1 cellular context compared by ENCODE assay signal in the genomic region with DNA sequence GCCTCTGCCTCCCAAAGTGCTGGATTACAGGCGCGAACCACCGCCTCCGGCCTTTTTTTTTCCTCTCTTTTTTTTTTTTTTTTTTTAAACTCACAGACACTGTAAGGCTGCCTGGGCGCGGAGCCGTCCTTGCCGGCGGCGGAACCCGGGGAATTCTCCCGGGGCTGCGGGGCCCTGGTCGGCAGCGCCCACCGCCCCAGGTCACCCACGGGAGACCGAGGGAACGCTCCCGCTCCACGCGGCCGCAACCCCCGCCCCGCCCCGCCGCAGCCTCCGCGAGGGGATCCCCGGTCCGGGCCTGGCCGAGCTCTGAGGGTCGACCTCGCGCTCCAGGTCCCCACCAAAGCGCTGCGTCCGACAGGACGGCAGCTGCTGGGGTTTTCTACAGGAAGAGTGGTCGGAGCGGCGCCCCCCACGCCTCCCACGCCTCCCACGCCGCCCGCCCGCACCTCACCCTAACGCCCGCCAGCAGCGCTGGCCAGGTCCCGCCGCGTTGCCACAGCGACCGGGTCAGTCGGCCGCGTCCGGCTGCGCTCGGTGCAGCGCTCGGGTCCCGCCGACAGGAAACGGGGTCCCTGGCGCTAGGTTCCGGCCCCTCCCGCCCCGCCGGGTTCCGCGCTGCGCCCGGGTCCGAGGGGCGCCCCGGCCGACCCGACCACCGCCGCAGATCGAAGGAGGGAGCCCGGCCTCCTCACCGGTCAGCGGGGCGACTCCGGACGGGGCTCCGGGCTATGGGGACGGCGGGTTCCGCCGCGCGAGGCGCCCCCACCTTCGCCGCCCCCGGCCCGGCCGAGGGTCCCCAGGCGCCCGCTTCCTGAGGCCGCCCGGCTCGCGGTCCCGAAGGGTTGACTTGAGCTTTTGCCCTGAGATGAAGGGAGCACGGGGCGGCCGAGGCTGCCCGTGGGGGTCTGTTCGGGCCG.
TF ChIP-seq lines count a peak whose summit lies in the region.

TSS of gene CCDC57 (minus strand) at position 512 of the 920 bp plus-strand sequence. CDS start 10,898 bp downstream, outside the sequence.

TF ChIP-seq in HepG2, 621 proteins besides CTCF, POLR2A, EP300 and RAD21 (continued from another document):
- TF ChIP-seq, protein P1, sequence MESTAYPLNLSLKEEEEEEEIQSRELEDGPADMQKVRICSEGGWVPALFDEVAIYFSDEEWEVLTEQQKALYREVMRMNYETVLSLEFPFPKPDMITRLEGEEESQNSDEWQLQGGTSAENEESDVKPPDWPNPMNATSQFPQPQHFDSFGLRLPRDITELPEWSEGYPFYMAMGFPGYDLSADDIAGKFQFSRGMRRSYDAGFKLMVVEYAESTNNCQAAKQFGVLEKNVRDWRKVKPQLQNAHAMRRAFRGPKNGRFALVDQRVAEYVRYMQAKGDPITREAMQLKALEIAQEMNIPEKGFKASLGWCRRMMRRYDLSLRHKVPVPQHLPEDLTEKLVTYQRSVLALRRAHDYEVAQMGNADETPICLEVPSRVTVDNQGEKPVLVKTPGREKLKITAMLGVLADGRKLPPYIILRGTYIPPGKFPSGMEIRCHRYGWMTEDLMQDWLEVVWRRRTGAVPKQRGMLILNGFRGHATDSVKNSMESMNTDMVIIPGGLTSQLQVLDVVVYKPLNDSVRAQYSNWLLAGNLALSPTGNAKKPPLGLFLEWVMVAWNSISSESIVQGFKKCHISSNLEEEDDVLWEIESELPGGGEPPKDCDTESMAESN (CRISPR knock-in tag; conservative IDR thresholded peaks at IDR 0.05), result peak; percentile 97
- TF ChIP-seq WIZ (CRISPR knock-in tag; IDR thresholded peaks at IDR 0.05) (no peak), DR1 (CRISPR knock-in tag; IDR thresholded peaks at IDR 0.05) (no peak), ZNF264 (CRISPR knock-in tag; IDR thresholded peaks at IDR 0.05) (no peak), ZSCAN31 (CRISPR knock-in tag; IDR thresholded peaks at IDR 0.05; ENCODE audit: low read depth) (peak; percentile 84), ZSCAN22 (CRISPR knock-in tag; IDR thresholded peaks at IDR 0.05) (0 out of 2 replicates have a peak, but pooled peaks have one; percentile 66), MAFK (conservative IDR thresholded peaks at IDR 0.05 in 1 of 2, IDR thresholded peaks at IDR 0.05 in 1 of 2; ENCODE audit: low read length in 2 of 2) (no peak), LCORL (IDR thresholded peaks at IDR 0.05) (no peak), LCORL (CRISPR knock-in tag; IDR thresholded peaks at IDR 0.05) (no peak), ZXDC (CRISPR knock-in tag; IDR thresholded peaks at IDR 0.05) (peak; percentile 87; the same call in 1 of the 2 replicates), ZNF709 (CRISPR knock-in tag; IDR thresholded peaks at IDR 0.05) (peak; percentile 37; the same call in 1 of the 2 replicates), ELF3 (CRISPR knock-in tag; IDR thresholded peaks at IDR 0.05) (peak; percentile 71), FOXO4 (CRISPR knock-in tag; conservative IDR thresholded peaks at IDR 0.05) (no peak), ZFP41 (CRISPR knock-in tag; IDR thresholded peaks at IDR 0.05; ENCODE audit: borderline replicate concordance) (0 out of 2 replicates have a peak, but pooled peaks have one; percentile 14), ZNF614 (CRISPR knock-in tag; IDR thresholded peaks at IDR 0.05; ENCODE audit: borderline replicate concordance) (peak; percentile 40; the same call in 1 of the 2 replicates), ZNF33A (CRISPR knock-in tag; IDR thresholded peaks at IDR 0.05; ENCODE audit: borderline replicate concordance) (no peak), ZNF260 (CRISPR knock-in tag; IDR thresholded peaks at IDR 0.05; ENCODE audit: borderline replicate concordance, low read depth) (no peak), ZNF230 (CRISPR knock-in tag; IDR thresholded peaks at IDR 0.05) (peak; percentile 25; the same call in 1 of the 2 replicates), ARNT (IDR thresholded peaks at IDR 0.05) (no peak), ZNF276 (CRISPR knock-in tag; IDR thresholded peaks at IDR 0.05; ENCODE audit: low read depth) (peak; percentile 89), MAF1 (CRISPR knock-in tag; IDR thresholded peaks at IDR 0.05; ENCODE audit: borderline replicate concordance) (no peak; the same call in 1 of the 2 replicates), GMEB1 (CRISPR knock-in tag; IDR thresholded peaks at IDR 0.05; ENCODE audit: borderline replicate concordance) (peak; percentile 85), PRMT3 (CRISPR knock-in tag; IDR thresholded peaks at IDR 0.05; ENCODE audit: borderline replicate concordance, low read depth) (no peak), ZSCAN25 (CRISPR knock-in tag; IDR thresholded peaks at IDR 0.05) (peak; percentile 39; the same call in 1 of the 2 replicates), IKZF4 (CRISPR knock-in tag; IDR thresholded peaks at IDR 0.05; ENCODE audit: borderline replicate concordance, low read depth, not compliant biosample characterization) (peak; percentile 88), TP53 (CRISPR knock-in tag; conservative IDR thresholded peaks at IDR 0.05) (no peak), FOXK2 (IDR thresholded peaks at IDR 0.05) (no peak), ONECUT2 (CRISPR knock-in tag; IDR thresholded peaks at IDR 0.05) (no peak)
- TF ChIP-seq, protein P2, sequence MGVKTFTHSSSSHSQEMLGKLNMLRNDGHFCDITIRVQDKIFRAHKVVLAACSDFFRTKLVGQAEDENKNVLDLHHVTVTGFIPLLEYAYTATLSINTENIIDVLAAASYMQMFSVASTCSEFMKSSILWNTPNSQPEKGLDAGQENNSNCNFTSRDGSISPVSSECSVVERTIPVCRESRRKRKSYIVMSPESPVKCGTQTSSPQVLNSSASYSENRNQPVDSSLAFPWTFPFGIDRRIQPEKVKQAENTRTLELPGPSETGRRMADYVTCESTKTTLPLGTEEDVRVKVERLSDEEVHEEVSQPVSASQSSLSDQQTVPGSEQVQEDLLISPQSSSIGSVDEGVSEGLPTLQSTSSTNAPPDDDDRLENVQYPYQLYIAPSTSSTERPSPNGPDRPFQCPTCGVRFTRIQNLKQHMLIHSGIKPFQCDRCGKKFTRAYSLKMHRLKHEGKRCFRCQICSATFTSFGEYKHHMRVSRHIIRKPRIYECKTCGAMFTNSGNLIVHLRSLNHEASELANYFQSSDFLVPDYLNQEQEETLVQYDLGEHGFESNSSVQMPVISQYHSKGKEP (CRISPR knock-in tag; IDR thresholded peaks at IDR 0.05), result no peak; the same call in 1 of the 2 replicates
- TF ChIP-seq, protein P3, sequence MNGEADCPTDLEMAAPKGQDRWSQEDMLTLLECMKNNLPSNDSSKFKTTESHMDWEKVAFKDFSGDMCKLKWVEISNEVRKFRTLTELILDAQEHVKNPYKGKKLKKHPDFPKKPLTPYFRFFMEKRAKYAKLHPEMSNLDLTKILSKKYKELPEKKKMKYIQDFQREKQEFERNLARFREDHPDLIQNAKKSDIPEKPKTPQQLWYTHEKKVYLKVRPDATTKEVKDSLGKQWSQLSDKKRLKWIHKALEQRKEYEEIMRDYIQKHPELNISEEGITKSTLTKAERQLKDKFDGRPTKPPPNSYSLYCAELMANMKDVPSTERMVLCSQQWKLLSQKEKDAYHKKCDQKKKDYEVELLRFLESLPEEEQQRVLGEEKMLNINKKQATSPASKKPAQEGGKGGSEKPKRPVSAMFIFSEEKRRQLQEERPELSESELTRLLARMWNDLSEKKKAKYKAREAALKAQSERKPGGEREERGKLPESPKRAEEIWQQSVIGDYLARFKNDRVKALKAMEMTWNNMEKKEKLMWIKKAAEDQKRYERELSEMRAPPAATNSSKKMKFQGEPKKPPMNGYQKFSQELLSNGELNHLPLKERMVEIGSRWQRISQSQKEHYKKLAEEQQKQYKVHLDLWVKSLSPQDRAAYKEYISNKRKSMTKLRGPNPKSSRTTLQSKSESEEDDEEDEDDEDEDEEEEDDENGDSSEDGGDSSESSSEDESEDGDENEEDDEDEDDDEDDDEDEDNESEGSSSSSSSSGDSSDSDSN (CRISPR knock-in tag; IDR thresholded peaks at IDR 0.05), result peak; percentile 87; the same call in 1 of the 2 replicates
